Comparison of ENCODE assay signal across 16 cellular contexts in the genomic region with DNA sequence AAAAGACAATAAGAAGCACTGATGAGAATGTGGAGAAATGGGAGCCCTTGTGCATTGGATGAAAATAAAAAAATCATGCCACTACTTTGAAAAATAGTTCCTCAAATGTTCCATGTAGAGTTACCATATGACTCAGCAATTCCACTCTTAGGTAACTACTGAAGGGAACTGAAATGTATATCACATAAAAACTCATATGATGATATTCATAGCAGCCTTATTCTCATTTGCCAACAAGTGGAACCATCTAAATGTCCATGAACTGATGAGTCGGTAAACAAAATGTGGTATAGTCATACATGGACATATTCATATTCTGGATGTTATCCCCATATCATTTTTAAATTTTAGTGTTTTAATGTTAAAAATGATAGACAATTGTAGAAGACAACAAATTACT. TPM values are rescaled to one million over a fixed set of nuclear protein-coding genes. Genes with fewer than 3 reads are reported as not detected.
A peak's percentile ranks its signal among the peaks of the same experiment; 100 is the strongest.
DNase-seq lines count a peak whose midpoint lies in the region; ATAC-seq and TF ChIP-seq lines count a peak whose summit lies in the region.
"Had no signal": no experiment of that assay in that cellular context is flagged by ENCODE, and none has a peak within 500 bp of the region (broad histone marks: within the 10 kb centered on the region; RNA-seq: fewer than 3 reads in every experiment).

No MANE protein-coding gene starts in this region.

- no peak for DNase-seq in stimulated activated naive CD8-positive, alpha-beta T cell treated with anti-CD3 and anti-CD28 coated beads, Interleukin-15, Interleukin-2, amounts not matched to agents 100 U/mL and 50 U/mL, for 24 hours
- DNase-seq in stimulated activated naive CD8-positive, alpha-beta T cell treated with anti-CD3 and anti-CD28 coated beads, Interleukin-15, amount 100 ng/mL, for 72 hours: no peak
- DNase-seq in MV-4-11 (lab: John Stamatoyannopoulos, UW): peak; percentile 87
- DNase-seq in stimulated activated naive B cell treated with anti-CD40 and anti-IgM and Interleukin-4, amounts not matched to agents 10 μg/mL and 1 μg/mL and 100 μg/mL, for 72 hours: no peak
- DNase-seq in NAMALWA (ENCODE audit: low spot score): no peak
- no peak for DNase-seq in BE2C
- DNase-seq: CD4-positive, alpha-beta memory T cell; DND-41; H9; NCI-H2029 treated with DMSO at 0.1 percent for 48 hours; NCI-H510A treated with DMSO at 0.1 percent for 48 hours had no signal

- H3K4me3 Mint-ChIP-seq in stimulated activated naive CD8-positive, alpha-beta T cell treated with anti-CD3 and anti-CD28 coated beads, Interleukin-15, amount 100 ng/mL, for 72 hours: no peak overlapping the region
- no peak overlapping the region for H3K4me3 Mint-ChIP-seq in activated T-helper 17 cell treated with anti-CD3 and anti-CD28 coated beads, Interleukin-2, amount 50 U/mL, for 72 hours
- H3K4me3 Mint-ChIP-seq in stimulated activated naive B cell treated with anti-CD40 and anti-IgM and Interleukin-4, amounts not matched to agents 10 μg/mL and 1 μg/mL and 100 μg/mL, for 72 hours: no peak overlapping the region
- H3K4me3 Mint-ChIP-seq: CD4-positive, alpha-beta memory T cell; H9; IgD-negative memory B cell had no signal

- no peak overlapping the region for H3K4me3 ChIP-seq in BE2C (ENCODE audit: low read depth, low read length)

- H3K4me1 Mint-ChIP-seq in stimulated activated naive CD8-positive, alpha-beta T cell treated with anti-CD3 and anti-CD28 coated beads, Interleukin-15, amount 100 ng/mL, for 72 hours: no peaks in the 10 kb centered on the region
- H3K4me1 Mint-ChIP-seq in activated T-helper 17 cell treated with anti-CD3 and anti-CD28 coated beads, Interleukin-2, amount 50 U/mL, for 72 hours: no peaks in the 10 kb centered on the region
- peaks cover 21 to 30% of the 10 kb centered on the region in 2 donors for H3K4me1 Mint-ChIP-seq in stimulated activated naive B cell treated with anti-CD40 and anti-IgM and Interleukin-4, amounts not matched to agents 10 μg/mL and 1 μg/mL and 100 μg/mL, for 72 hours
- H3K4me1 Mint-ChIP-seq: CD4-positive, alpha-beta memory T cell had no signal

- H3K9me3 ChIP-seq in BE2C: no peaks in the 10 kb centered on the region

- no peaks in the 10 kb centered on the region for H3K36me3 ChIP-seq in BE2C

- peak; percentile 28 for ATAC-seq in stimulated activated naive CD8-positive, alpha-beta T cell treated with anti-CD3 and anti-CD28 coated beads, Interleukin-15, Interleukin-2, amounts not matched to agents 100 U/mL and 50 U/mL, for 24 hours
- ATAC-seq in stimulated activated naive CD8-positive, alpha-beta T cell treated with anti-CD3 and anti-CD28 coated beads, Interleukin-15, amount 100 ng/mL, for 72 hours: no peak
- ATAC-seq in activated T-helper 17 cell treated with anti-CD3 and anti-CD28 coated beads, Interleukin-2, amount 50 U/mL, for 72 hours (replicated peaks): peak; percentile 45
- ATAC-seq in stimulated activated naive B cell treated with anti-CD40 and anti-IgM and Interleukin-4, amounts not matched to agents 10 μg/mL and 1 μg/mL and 100 μg/mL, for 72 hours (replicated peaks): peak; percentile 82 to 90
- ATAC-seq in GM18502 (IDR thresholded peaks at IDR 0.05; ENCODE audit: poor library complexity, unreplicated experiment): no peak

- no peaks in the 10 kb centered on the region for H3K9me3 Mint-ChIP-seq in stimulated activated naive CD8-positive, alpha-beta T cell treated with anti-CD3 and anti-CD28 coated beads, Interleukin-15, amount 100 ng/mL, for 72 hours
- no peaks in the 10 kb centered on the region for H3K9me3 Mint-ChIP-seq in activated T-helper 17 cell treated with anti-CD3 and anti-CD28 coated beads, Interleukin-2, amount 50 U/mL, for 72 hours
- H3K9me3 Mint-ChIP-seq in stimulated activated naive B cell treated with anti-CD40 and anti-IgM and Interleukin-4, amounts not matched to agents 10 μg/mL and 1 μg/mL and 100 μg/mL, for 72 hours: peaks cover 0 to 2% of the 10 kb centered on the region in 2 donors
- H3K9me3 Mint-ChIP-seq: IgD-negative memory B cell had no signal

- no peak for TF ChIP-seq CTCF in BE2C (IDR thresholded peaks at IDR 0.05; ENCODE audit: low read depth, low read length)

- H3K27ac Mint-ChIP-seq in stimulated activated naive CD8-positive, alpha-beta T cell treated with anti-CD3 and anti-CD28 coated beads, Interleukin-15, amount 100 ng/mL, for 72 hours: no peak overlapping the region
- H3K27ac Mint-ChIP-seq in activated T-helper 17 cell treated with anti-CD3 and anti-CD28 coated beads, Interleukin-2, amount 50 U/mL, for 72 hours: no peak overlapping the region
- no peak overlapping the region for H3K27ac Mint-ChIP-seq in stimulated activated naive B cell treated with anti-CD40 and anti-IgM and Interleukin-4, amounts not matched to agents 10 μg/mL and 1 μg/mL and 100 μg/mL, for 72 hours
- H3K27ac Mint-ChIP-seq: CD4-positive, alpha-beta memory T cell; H9; IgD-negative memory B cell had no signal

- no peaks in the 10 kb centered on the region for H3K4me1 ChIP-seq in BE2C

- peaks cover 28% of the 10 kb centered on the region for H3K27me3 Mint-ChIP-seq in stimulated activated naive CD8-positive, alpha-beta T cell treated with anti-CD3 and anti-CD28 coated beads, Interleukin-15, amount 100 ng/mL, for 72 hours
- H3K27me3 Mint-ChIP-seq in activated T-helper 17 cell treated with anti-CD3 and anti-CD28 coated beads, Interleukin-2, amount 50 U/mL, for 72 hours: peaks cover 28% of the 10 kb centered on the region
- peaks cover 19 to 26% of the 10 kb centered on the region in 2 donors for H3K27me3 Mint-ChIP-seq in stimulated activated naive B cell treated with anti-CD40 and anti-IgM and Interleukin-4, amounts not matched to agents 10 μg/mL and 1 μg/mL and 100 μg/mL, for 72 hours

- H3K36me3 Mint-ChIP-seq in activated T-helper 17 cell treated with anti-CD3 and anti-CD28 coated beads, Interleukin-2, amount 50 U/mL, for 72 hours (ENCODE audit: low read depth): no peaks in the 10 kb centered on the region
- H3K36me3 Mint-ChIP-seq in stimulated activated naive B cell treated with anti-CD40 and anti-IgM and Interleukin-4, amounts not matched to agents 10 μg/mL and 1 μg/mL and 100 μg/mL, for 72 hours: peaks cover 0 to 4% of the 10 kb centered on the region in 2 donors
- H3K36me3 Mint-ChIP-seq: CD4-positive, alpha-beta memory T cell had no signal

- H3K27me3 ChIP-seq in BE2C: peaks cover 5% of the 10 kb centered on the region; the same call in 1 of the 2 replicates

RNA-seq across cellular contexts. Expression of gene KRTAP5-9, which starts 3.5 kb away (rescaled TPM):
- total RNA-seq in activated T-helper 17 cell treated with anti-CD3 and anti-CD28 coated beads, Interleukin-2, amount 50 U/mL, for 72 hours: under 1 TPM in 1 of 2 donors, not detected in 1; 0.22 TPM
- polyA plus RNA-seq in BE2C (2012; ENCODE audit: insufficient read depth, insufficient read length, low read depth): not detected
- total RNA-seq: A673; CD4-positive, alpha-beta memory T cell; H9; T-helper 1 cell treated with Interleukin-12 subunit alpha and Interleukin-12 subunit beta and Interleukin-4 antibody, amounts not matched to agents 30 ng/mL and 1 ng/mL, for 36 hours had no signal
- polyA plus RNA-seq: CD4-positive, alpha-beta memory T cell; IgD-negative memory B cell had no signal

RNA-seq across cellular contexts. Expression of gene KRTAP5-10, which starts 13.7 kb away (rescaled TPM):
- total RNA-seq in activated T-helper 17 cell treated with anti-CD3 and anti-CD28 coated beads, Interleukin-2, amount 50 U/mL, for 72 hours: not detected
- polyA plus RNA-seq in BE2C (2012; ENCODE audit: insufficient read depth, insufficient read length, low read depth): not detected
- total RNA-seq: A673; CD4-positive, alpha-beta memory T cell; H9; T-helper 1 cell treated with Interleukin-12 subunit alpha and Interleukin-12 subunit beta and Interleukin-4 antibody, amounts not matched to agents 30 ng/mL and 1 ng/mL, for 36 hours had no signal
- polyA plus RNA-seq: CD4-positive, alpha-beta memory T cell; IgD-negative memory B cell had no signal

RNA-seq across cellular contexts. Expression of gene KRTAP5-8, which starts 13.9 kb away (rescaled TPM):
- total RNA-seq in activated T-helper 17 cell treated with anti-CD3 and anti-CD28 coated beads, Interleukin-2, amount 50 U/mL, for 72 hours: under 1 TPM in 1 of 2 donors, not detected in 1; 0.50 TPM
- polyA plus RNA-seq in BE2C (2012; ENCODE audit: insufficient read depth, insufficient read length, low read depth): not detected
- total RNA-seq: A673; CD4-positive, alpha-beta memory T cell; H9 had no signal
- polyA plus RNA-seq: CD4-positive, alpha-beta memory T cell; IgD-negative memory B cell had no signal

RNA-seq across cellular contexts. Expression of gene KRTAP5-7, which starts 24.6 kb away (rescaled TPM):
- total RNA-seq in activated T-helper 17 cell treated with anti-CD3 and anti-CD28 coated beads, Interleukin-2, amount 50 U/mL, for 72 hours: under 1 TPM in 1 of 2 donors, not detected in 1; 0.17 TPM
- not detected for polyA plus RNA-seq in BE2C (2012; ENCODE audit: insufficient read depth, insufficient read length, low read depth)
- total RNA-seq: A673; CD4-positive, alpha-beta memory T cell; H9 had no signal
- polyA plus RNA-seq: CD4-positive, alpha-beta memory T cell; IgD-negative memory B cell had no signal

RNA-seq across cellular contexts. Expression of gene KRTAP5-11, which starts 31.0 kb away (rescaled TPM):
- total RNA-seq in activated T-helper 17 cell treated with anti-CD3 and anti-CD28 coated beads, Interleukin-2, amount 50 U/mL, for 72 hours: not detected
- not detected for polyA plus RNA-seq in BE2C (2012; ENCODE audit: insufficient read depth, insufficient read length, low read depth)
- total RNA-seq: A673; CD4-positive, alpha-beta memory T cell; H9; T-helper 1 cell treated with Interleukin-12 subunit alpha and Interleukin-12 subunit beta and Interleukin-4 antibody, amounts not matched to agents 30 ng/mL and 1 ng/mL, for 36 hours had no signal
- polyA plus RNA-seq: CD4-positive, alpha-beta memory T cell; IgD-negative memory B cell had no signal

Comparison
In these comparisons a context has a peak if more than half of its experiments do, and no peak if none do; other contexts are left out.
1. ATAC-seq: peak in stimulated activated naive CD8-positive, alpha-beta T cell treated with anti-CD3 and anti-CD28 coated beads, Interleukin-15, Interleukin-2, amounts not matched to agents 100 U/mL and 50 U/mL, for 24 hours (single experiment), activated T-helper 17 cell treated with anti-CD3 and anti-CD28 coated beads, Interleukin-2, amount 50 U/mL, for 72 hours (single experiment) and stimulated activated naive B cell treated with anti-CD40 and anti-IgM and Interleukin-4, amounts not matched to agents 10 μg/mL and 1 μg/mL and 100 μg/mL, for 72 hours (2 of 2); none in stimulated activated naive CD8-positive, alpha-beta T cell treated with anti-CD3 and anti-CD28 coated beads, Interleukin-15, amount 100 ng/mL, for 72 hours (single experiment) and GM18502 (single experiment).